Comparison of ENCODE assay signal across 24 cellular contexts in the genomic region with DNA sequence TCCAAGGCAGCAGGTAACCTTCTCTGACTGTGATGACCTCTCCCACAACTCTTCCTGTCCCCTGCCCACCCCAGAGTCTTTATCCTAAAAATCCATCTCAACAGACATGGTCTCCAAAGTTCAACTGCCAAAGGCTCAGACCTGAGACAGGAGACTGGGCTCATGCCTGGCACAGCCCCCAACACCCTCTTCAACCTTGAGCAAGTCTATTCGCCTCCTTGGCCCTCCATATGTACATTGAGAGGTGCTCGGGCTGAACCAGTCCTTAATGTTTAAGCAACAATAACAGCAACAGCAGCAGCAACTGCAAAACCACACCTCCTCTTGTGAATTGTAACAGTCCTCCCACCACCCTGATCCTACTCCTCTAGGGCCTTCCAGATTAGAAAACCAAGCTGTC. TPM values are rescaled to one million over a fixed set of nuclear protein-coding genes. Genes with fewer than 3 reads are reported as not detected.
DNase-seq lines count a peak whose midpoint lies in the region; ATAC-seq and TF ChIP-seq lines count a peak whose summit lies in the region.
"Had no signal": no experiment of that assay in that cellular context is flagged by ENCODE, and none has a peak within 500 bp of the region (broad histone marks: within the 10 kb centered on the region; RNA-seq: fewer than 3 reads in every experiment).

No MANE protein-coding gene starts in this region.

- H3F3A ChIP-seq in GM23338 (replicated peaks; ENCODE audit: low read depth): no peaks in the 10 kb centered on the region

- no peak overlapping the region for H3K4me2 ChIP-seq in GM23338
- H3K4me2 ChIP-seq: A549; BLaER1 treated with 17β-estradiol and CSF1 and Interleukin-3, amounts not matched to agents 10 nM and 100 nM had no signal

- peaks cover 4% of the 10 kb centered on the region; the same call in 1 of the 2 replicates for H3K9me2 ChIP-seq in GM23338 (ENCODE audit: insufficient read depth)

- TF ChIP-seq CTCF in VCaP (conservative IDR thresholded peaks at IDR 0.05) (no peak), progenitor cell of endocrine pancreas (IDR thresholded peaks at IDR 0.05; ENCODE audit: unreplicated experiment) (no peak), transverse colon (IDR thresholded peaks at IDR 0.05) (no peak), GM23338 (conservative IDR thresholded peaks at IDR 0.05; ENCODE audit: low read depth in 2 of 2) (no peak)

- no peaks in the 10 kb centered on the region for H3K36me3 Mint-ChIP-seq in progenitor cell of endocrine pancreas (ENCODE audit: insufficient read depth)
- no peaks in the 10 kb centered on the region for H3K36me3 Mint-ChIP-seq in GM23338 (ENCODE audit: low read depth)
- H3K36me3 Mint-ChIP-seq: CD14-positive monocyte; CD8-positive, alpha-beta memory T cell had no signal

- H3K4me3 Mint-ChIP-seq in progenitor cell of endocrine pancreas (ENCODE audit: low read depth): no peak overlapping the region
- no peak overlapping the region for H3K4me3 Mint-ChIP-seq in GM23338
- H3K4me3 Mint-ChIP-seq: CD14-positive monocyte; CD4-positive, alpha-beta T cell; CD8-positive, alpha-beta memory T cell had no signal

- no peaks in the 10 kb centered on the region for H3K9me3 Mint-ChIP-seq in progenitor cell of endocrine pancreas (ENCODE audit: low read depth)
- peaks cover 5% of the 10 kb centered on the region; the same call in 2 of the 3 replicates for H3K9me3 Mint-ChIP-seq in GM23338
- H3K9me3 Mint-ChIP-seq: CD4-positive, alpha-beta T cell had no signal

- H3K4me1 ChIP-seq in esophagus (ENCODE audit: control insufficient read depth in 2 of 2, insufficient read depth in 2 of 2, low read length in 1 of 2) (peaks cover 3 to 5% of the 10 kb centered on the region in 2 donors), transverse colon (peaks cover 0 to 30% (median 19%) of the 10 kb centered on the region in 4 donors), GM23338 (ENCODE audit: insufficient read depth) (no peaks in the 10 kb centered on the region)
- H3K4me1 ChIP-seq: A549, BE2C had no signal

- H3K4me3 ChIP-seq in esophagus (ENCODE audit: low read depth in 1 of 2, low read length in 2 of 2) (peak overlapping the region; percentile 34 to 60), transverse colon (no peak overlapping the region), GM23338 (no peak overlapping the region)
- H3K4me3 ChIP-seq: A549; BLaER1 treated with 17β-estradiol and CSF1 and Interleukin-3, amounts not matched to agents 10 nM and 100 nM had no signal

- H3K27me3 ChIP-seq in esophagus (ENCODE audit: control insufficient read depth in 1 of 2, insufficient read depth in 2 of 2, low read length in 2 of 2): no peaks in the 10 kb centered on the region
- H3K27me3 ChIP-seq in transverse colon: no peaks in the 10 kb centered on the region
- no peaks in the 10 kb centered on the region for H3K27me3 ChIP-seq in GM23338 (ENCODE audit: insufficient read depth)
- H3K27me3 ChIP-seq: BE2C; BLaER1 treated with 17β-estradiol and CSF1 and Interleukin-3, amounts not matched to agents 10 nM and 100 nM had no signal

- no peak for DNase-seq in progenitor cell of endocrine pancreas (ENCODE audit: low spot score, unreplicated experiment)
- DNase-seq in transverse colon: peak; percentile 3
- DNase-seq in GM23338 (ENCODE audit: low spot score): no peak
- no peak for DNase-seq in NCI-H1694 treated with DMSO at 0.1 percent for 48 hours (lab: John Stamatoyannopoulos, UW)
- DNase-seq in activated T-cell treated with anti-CD3 and anti-CD28 coated beads, Interleukin-2, amount 50 U/mL, for 48 hours: no peak
- DNase-seq: 8988T; ACHN; AML-193; BE2C; CD4-positive, alpha-beta T cell; CD8-positive, alpha-beta memory T cell; DMS 273 treated with DMSO at 0.1 percent for 48 hours; DMS79 treated with DMSO at 0.1 percent for 48 hours; GF-D8; H7; HCEC 1CT had no signal

- TF ChIP-seq EP300 in transverse colon (IDR thresholded peaks at IDR 0.05; ENCODE audit: low read depth): no peak

- no peak for ATAC-seq in GM23338
- ATAC-seq: A549 had no signal

- in situ Hi-C loops in transverse colon (cut with MboI; ENCODE audit: low pct_ligation_motif_present in 1 of 4, low pct_unique_long_range_greater_than_20kb in 1 of 4, low sequenced_read_pairs in 3 of 4): no loop called here

- no peak for TF ChIP-seq POLR2A in transverse colon (IDR thresholded peaks at IDR 0.05)

- H3K27ac Mint-ChIP-seq in progenitor cell of endocrine pancreas: peak overlapping the region; percentile 11
- H3K27ac Mint-ChIP-seq in GM23338: no peak overlapping the region
- H3K27ac Mint-ChIP-seq: CD4-positive, alpha-beta T cell; CD8-positive, alpha-beta memory T cell had no signal

- H3K27me3 Mint-ChIP-seq in progenitor cell of endocrine pancreas (peaks cover 37% of the 10 kb centered on the region), GM23338 (ENCODE audit: insufficient read depth, low read depth, poor library complexity) (peaks cover 10% of the 10 kb centered on the region)

- no peaks in the 10 kb centered on the region for H3K79me2 ChIP-seq in GM23338 (replicated peaks; ENCODE audit: insufficient read depth)

- 57 to 79% methylated on average over 2 of the region's 2 CpGs for WGBS in esophagus, 2 donors
- 63% methylated on average over 2 of the region's 2 CpGs; no CpG with 5 or more reads in 1 of the 2 donors for WGBS in transverse colon (ENCODE audit: low coverage in 1 of 2), 2 donors

- no peaks in the 10 kb centered on the region for H4K20me1 ChIP-seq in GM23338 (replicated peaks; ENCODE audit: insufficient read depth)
- H4K20me1 ChIP-seq: BLaER1 treated with 17β-estradiol and CSF1 and Interleukin-3, amounts not matched to agents 10 nM and 100 nM had no signal

- H3K27ac ChIP-seq in VCaP (peak overlapping the region; percentile 84; the same call in 1 of the 2 replicates), esophagus (ENCODE audit: low read depth in 2 of 2, low read length in 1 of 2) (no peak overlapping the region), transverse colon (peak overlapping the region in 2 of 4 donors; percentile 49 to 65), GM23338 (ENCODE audit: low read depth) (no peak overlapping the region)
- H3K27ac ChIP-seq: A549; BLaER1 treated with 17β-estradiol and CSF1 and Interleukin-3, amounts not matched to agents 10 nM and 100 nM had no signal

- H3K36me3 ChIP-seq in esophagus (ENCODE audit: control insufficient read depth in 2 of 2, insufficient read depth in 2 of 2, low read length in 1 of 2) (peaks cover 0 to 4% of the 10 kb centered on the region in 2 donors), transverse colon (no peaks in the 10 kb centered on the region), GM23338 (ENCODE audit: insufficient read depth) (no peaks in the 10 kb centered on the region; the same call in 1 of the 2 replicates)
- H3K36me3 ChIP-seq: BE2C; BLaER1 treated with 17β-estradiol and CSF1 and Interleukin-3, amounts not matched to agents 10 nM and 100 nM had no signal

- H3K9me3 ChIP-seq in esophagus (ENCODE audit: control insufficient read depth in 2 of 2, insufficient read depth in 1 of 2, low read depth in 1 of 2, low read length in 1 of 2): peaks cover 0 to 5% of the 10 kb centered on the region in 2 donors
- H3K9me3 ChIP-seq in transverse colon: no peaks in the 10 kb centered on the region
- H3K9me3 ChIP-seq: A549, BE2C had no signal

- H3K4me1 Mint-ChIP-seq in progenitor cell of endocrine pancreas (ENCODE audit: low read depth) (peaks cover 6% of the 10 kb centered on the region), GM23338 (no peaks in the 10 kb centered on the region)
- H3K4me1 Mint-ChIP-seq: CD14-positive monocyte; CD8-positive, alpha-beta memory T cell had no signal

- intact Hi-C loops in transverse colon (cut with DNase I; ENCODE audit: low total_unique reads): no loop called here

- H2AFZ ChIP-seq in GM23338: no peak overlapping the region

TF ChIP-seq in GM23338, 12 proteins besides CTCF, POLR2A, EP300 and RAD21 (continues in another document):
- TF ChIP-seq STAT1 (IDR thresholded peaks at IDR 0.05; ENCODE audit: unreplicated experiment): no peak
- no peak for TF ChIP-seq EZH2 (IDR thresholded peaks at IDR 0.05; ENCODE audit: low read depth, unreplicated experiment)
- no peak for TF ChIP-seq EZH2phosphoT487 (IDR thresholded peaks at IDR 0.05; ENCODE audit: unreplicated experiment)
- TF ChIP-seq, protein P1, sequence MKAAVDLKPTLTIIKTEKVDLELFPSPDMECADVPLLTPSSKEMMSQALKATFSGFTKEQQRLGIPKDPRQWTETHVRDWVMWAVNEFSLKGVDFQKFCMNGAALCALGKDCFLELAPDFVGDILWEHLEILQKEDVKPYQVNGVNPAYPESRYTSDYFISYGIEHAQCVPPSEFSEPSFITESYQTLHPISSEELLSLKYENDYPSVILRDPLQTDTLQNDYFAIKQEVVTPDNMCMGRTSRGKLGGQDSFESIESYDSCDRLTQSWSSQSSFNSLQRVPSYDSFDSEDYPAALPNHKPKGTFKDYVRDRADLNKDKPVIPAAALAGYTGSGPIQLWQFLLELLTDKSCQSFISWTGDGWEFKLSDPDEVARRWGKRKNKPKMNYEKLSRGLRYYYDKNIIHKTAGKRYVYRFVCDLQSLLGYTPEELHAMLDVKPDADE (IDR thresholded peaks at IDR 0.05): no peak
- TF ChIP-seq JUNB (IDR thresholded peaks at IDR 0.05; ENCODE audit: unreplicated experiment): no peak

RNA-seq across cellular contexts. Expression of gene FAM3D, which starts 9.9 kb away (rescaled TPM):
- polyA plus RNA-seq in esophagus (100 to 1,000 TPM; 316 to 493 TPM), GM23338 (2016; fragmentation: Nextera tagmentation; extraction: Ambion mirVana) (0.26 TPM in 1 of 2 replicates, not detected in the other)
- total RNA-seq in progenitor cell of endocrine pancreas (not detected in 2 replicates), transverse colon (100 to 1,000 TPM; 243 to 431 (median 364) TPM)
- not detected in 2 replicates for total RNA-seq in GM23338 (2014; rRNA removed; shearing (Covaris generic))
- total RNA-seq: CD4-positive, alpha-beta T cell; CD8-positive, alpha-beta memory T cell; Daoy; G401; H1; H7 had no signal
- polyA plus RNA-seq: A549; CD8-positive, alpha-beta memory T cell; H1 had no signal

Comparison
In these comparisons a context has a peak if more than half of its experiments do, and no peak if none do; other contexts are left out.
1. H3K4me3 ChIP-seq: peak in esophagus (2 of 2); none in transverse colon (0 of 4) and GM23338 (single experiment).
2. RNA of gene FAM3D, which starts 9.9 kb away (total RNA-seq): 243 to 431 TPM in transverse colon; not detected in progenitor cell of endocrine pancreas and not detected in GM23338; every median in the first group is over 100 times any median in the second.